In genomic region chr10:121112618-121113384, GRCh38 we compare ENCODE assay signal across 15 cellular contexts.
DNase-seq lines count a peak whose midpoint lies in the region; ATAC-seq and TF ChIP-seq lines count a peak whose summit lies in the region.
"Had no signal": no experiment of that assay in that cellular context is flagged by ENCODE, and none has a peak within 500 bp of the region (broad histone marks: within the 10 kb centered on the region; RNA-seq: fewer than 3 reads in every experiment).

No MANE protein-coding gene starts in this region.

- H3K9me2 ChIP-seq in PC-3 (replicated peaks; ENCODE audit: low read length) = no peaks in the 10 kb centered on the region

- no peak overlapping the region for H3K4me2 ChIP-seq in PC-3 (ENCODE audit: low read length)

- no peak overlapping the region for H3K9ac ChIP-seq in PC-3 (ENCODE audit: low read length)

- H3K9me3 ChIP-seq in PC-3 (ENCODE audit: low read length) (no peaks in the 10 kb centered on the region), lower lobe of right lung (peaks cover 13% of the 10 kb centered on the region), gastrocnemius medialis (no peaks in the 10 kb centered on the region), mucosa of descending colon (peaks cover 12% of the 10 kb centered on the region)

- H3F3A ChIP-seq in PC-3 (ENCODE audit: low read length, unreplicated experiment) = no peaks in the 10 kb centered on the region

- in situ Hi-C loops in gastrocnemius medialis (cut with MboI; ENCODE audit: low sequenced_read_pairs in 4 of 4) = no loop called here

- H3K4me3 ChIP-seq in LNCaP clone FGC (ENCODE audit: low read depth, low read length) = no peak overlapping the region
- no peak overlapping the region for H3K4me3 ChIP-seq in PC-3 (ENCODE audit: low read length)
- no peak overlapping the region for H3K4me3 ChIP-seq in lower lobe of right lung
- H3K4me3 ChIP-seq in gastrocnemius medialis = no peak overlapping the region
- no peak overlapping the region for H3K4me3 ChIP-seq in mucosa of descending colon

- POLR2A ChIA-PET in PC-3 (lab: Charles Lee; ENCODE audit: unreplicated experiment) = no interaction called here

- H2AFZ ChIP-seq in PC-3 (ENCODE audit: low read length) = no peak overlapping the region

- CTCF ChIA-PET in PC-3 (lab: Charles Lee) = no interaction called here

- no peak for TF ChIP-seq POLR2A in gastrocnemius medialis (IDR thresholded peaks at IDR 0.05)

- no peaks in the 10 kb centered on the region for H3K27me3 ChIP-seq in PC-3 (ENCODE audit: low read length)
- H3K27me3 ChIP-seq in lower lobe of right lung (ENCODE audit: low read depth) = no peaks in the 10 kb centered on the region
- H3K27me3 ChIP-seq in gastrocnemius medialis = no peaks in the 10 kb centered on the region

- H3K36me3 ChIP-seq in PC-3 (ENCODE audit: low read depth, low read length) = no peaks in the 10 kb centered on the region
- no peaks in the 10 kb centered on the region for H3K36me3 ChIP-seq in lower lobe of right lung
- H3K36me3 ChIP-seq in gastrocnemius medialis = no peaks in the 10 kb centered on the region
- H3K36me3 ChIP-seq in mucosa of descending colon (ENCODE audit: low read depth) = no peaks in the 10 kb centered on the region
- H3K36me3 ChIP-seq: neutrophil had no signal

- H3K27ac ChIP-seq in PC-3 (ENCODE audit: low read length) (no peak overlapping the region), lower lobe of right lung (peak overlapping the region; percentile 49), gastrocnemius medialis (no peak overlapping the region)
- H3K27ac ChIP-seq: neutrophil had no signal

- H4K20me1 ChIP-seq in PC-3 (ENCODE audit: low read length) = no peaks in the 10 kb centered on the region

- H3K4me1 ChIP-seq in PC-3 (ENCODE audit: insufficient read depth, low read length) = peaks cover 8% of the 10 kb centered on the region; the same call in 1 of the 2 replicates
- no peaks in the 10 kb centered on the region for H3K4me1 ChIP-seq in lower lobe of right lung
- no peaks in the 10 kb centered on the region for H3K4me1 ChIP-seq in gastrocnemius medialis
- H3K4me1 ChIP-seq in mucosa of descending colon (ENCODE audit: low read depth) = no peaks in the 10 kb centered on the region

- no peaks in the 10 kb centered on the region for H3K79me2 ChIP-seq in PC-3 (ENCODE audit: low read length)

- peak; percentile 31 for DNase-seq in COR-L47 (lab: John Stamatoyannopoulos, UW)
- no peak for DNase-seq in LNCaP clone FGC (ENCODE audit: low read depth)
- DNase-seq in PC-3 = no peak
- DNase-seq in lower lobe of right lung = no peak
- no peak for DNase-seq in amygdala (lab: John Stamatoyannopoulos, UW)
- no peak for DNase-seq in posterior cingulate gyrus
- no peak for DNase-seq in gastrocnemius medialis
- DNase-seq in mucosa of descending colon = no peak
- DNase-seq: activated CD4-positive, alpha-beta T cell treated with anti-CD3 and anti-CD28 coated beads, Interleukin-2, amount 10 ng/mL, durations not matched to agents 24 days and 14 days; DMS79; effector memory CD4-positive, alpha-beta T cell; HCEC 1CT; NCI-H1417 treated with DMSO at 0.1 percent for 48 hours had no signal

- BruUV-seq in PC-3 (replicated peaks; lab: Mats Ljungman, UMichigan) = no TSS peak

- TF ChIP-seq CTCF in LNCaP clone FGC (IDR thresholded peaks at IDR 0.05; ENCODE audit: control insufficient read depth, extremely low read depth, insufficient read depth) (0 out of 2 replicates have a peak, but pooled peaks have one; percentile 4), PC-3 (conservative IDR thresholded peaks at IDR 0.05; ENCODE audit: low read depth, low read length) (0 out of 2 replicates have a peak, but pooled peaks have one; percentile 8), lower lobe of right lung (IDR thresholded peaks at IDR 0.05) (no peak), gastrocnemius medialis (IDR thresholded peaks at IDR 0.05 in 4 of 5, conservative IDR thresholded peaks at IDR 0.05 in 1 of 5) (no peak), mucosa of descending colon (IDR thresholded peaks at IDR 0.05) (no peak)

- ATAC-seq in PC-3 = no peak
- peak; percentile 40 to 43 for ATAC-seq in lower lobe of right lung
- ATAC-seq in gastrocnemius medialis = no peak
- no peak for ATAC-seq in mucosa of descending colon
- ATAC-seq: left lobe of liver had no signal

- intact Hi-C loops in PC-3 (cut with micrococcal nuclease) = no loop called here
- intact Hi-C loops in lower lobe of right lung (cut with DNase I) = no loop called here
- intact Hi-C loops in posterior cingulate gyrus (cut with DNase I) = no loop called here
- intact Hi-C loops in gastrocnemius medialis (cut with DNase I; ENCODE audit: low total_unique reads) = no loop called here
- intact Hi-C loops in mucosa of descending colon (cut with DNase I, micrococcal nuclease) = no loop called here

Comparison
In these comparisons a context has a peak if more than half of its experiments do, and no peak if none do; other contexts are left out.
1. CTCF ChIP-seq: peak in LNCaP clone FGC (single experiment) and PC-3 (single experiment); none in lower lobe of right lung (single experiment), gastrocnemius medialis (0 of 5) and mucosa of descending colon (single experiment).
2. ATAC-seq: peak in lower lobe of right lung (2 of 2); none in PC-3 (single experiment), gastrocnemius medialis (0 of 2) and mucosa of descending colon (single experiment).